In the genomic region with DNA sequence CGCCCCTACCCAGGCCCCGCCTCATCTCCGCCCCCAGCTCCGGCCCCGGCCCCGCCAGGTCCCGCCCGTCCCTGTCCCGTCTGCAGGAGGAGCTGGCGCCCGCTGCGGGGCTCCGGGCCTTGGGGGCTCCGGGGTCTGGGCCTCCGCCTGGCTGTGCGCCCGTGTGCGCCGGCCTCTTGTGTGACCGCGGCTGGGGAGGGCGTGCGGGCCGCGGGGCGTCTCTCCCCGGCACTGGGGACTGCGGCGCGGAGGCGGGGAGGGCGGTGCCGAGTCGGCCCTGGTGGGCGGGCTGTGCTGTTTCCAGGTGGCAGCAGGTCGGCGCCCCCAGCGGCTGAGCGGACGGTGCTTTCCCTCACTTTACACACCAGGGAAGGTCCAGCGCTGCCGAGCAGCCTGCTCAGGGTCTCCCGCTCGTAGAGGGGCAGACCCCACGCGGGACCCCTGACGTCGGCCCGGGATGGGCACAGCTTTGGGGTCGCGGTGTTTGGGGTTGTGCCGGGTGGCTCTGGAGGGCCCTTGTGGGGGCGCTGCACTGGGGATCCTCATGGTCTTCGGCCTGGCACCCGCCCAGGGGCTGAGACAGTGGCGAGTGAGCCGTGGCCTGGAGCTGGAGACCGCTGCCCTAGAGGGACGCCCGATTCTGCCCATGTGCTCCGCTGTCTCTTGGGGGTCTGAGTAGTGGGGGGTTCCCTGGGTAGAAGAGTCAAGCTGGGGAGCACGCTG, we compare ENCODE assay signal across 8 cellular contexts. TPM values are rescaled to one million over a fixed set of nuclear protein-coding genes. Genes with fewer than 3 reads are reported as not detected.
A peak's percentile ranks its signal among the peaks of the same experiment; 100 is the strongest.
DNase-seq lines count a peak whose midpoint lies in the region; ATAC-seq and TF ChIP-seq lines count a peak whose summit lies in the region.

No MANE protein-coding gene starts in this region.

- peak overlapping the region; percentile 82 for H3K27ac Mint-ChIP-seq in CD8-positive, alpha-beta T cell
- H3K27ac Mint-ChIP-seq in effector memory CD8-positive, alpha-beta T cell: peak overlapping the region; percentile 46 to 80
- peak overlapping the region; percentile 83 for H3K27ac Mint-ChIP-seq in mesothelial cell of epicardium

- H3K27ac ChIP-seq in CD8-positive, alpha-beta T cell (ENCODE audit: low read depth, low read length): peak overlapping the region; percentile 47

- ATAC-seq in CD8-positive, alpha-beta T cell: peak; percentile 67
- peak; percentile 67 for ATAC-seq in GM19397 (IDR thresholded peaks at IDR 0.05; ENCODE audit: unreplicated experiment)
- peak; percentile 60 for ATAC-seq in HG03521 (IDR thresholded peaks at IDR 0.05; ENCODE audit: unreplicated experiment)
- peak; percentile 70 for ATAC-seq in effector memory CD8-positive, alpha-beta T cell (replicated peaks)

- H3K4me3 Mint-ChIP-seq in CD8-positive, alpha-beta T cell: peak overlapping the region; percentile 85
- H3K4me3 Mint-ChIP-seq in effector memory CD8-positive, alpha-beta T cell: peak overlapping the region; percentile 78 to 79
- H3K4me3 Mint-ChIP-seq in mesothelial cell of epicardium: peak overlapping the region; percentile 76

- H3K4me3 ChIP-seq in CD8-positive, alpha-beta T cell (ENCODE audit: low read depth, low read length): peak overlapping the region; percentile 86

- CTCF ChIA-PET in CD8-positive, alpha-beta T cell (lab: Charles Lee): interaction anchor here (0.7 to 6.0 kb wide), 10 partner anchors 9 to 851 kb away, joined by 3 to 32 read pairs (median 4); partner anchors contain the start of genes D2HGDH and DTYMK

- no peaks in the 10 kb centered on the region for H3K9me3 ChIP-seq in CD8-positive, alpha-beta T cell (ENCODE audit: low read length)

- H3K36me3 Mint-ChIP-seq in CD8-positive, alpha-beta T cell: peaks cover 23% of the 10 kb centered on the region
- H3K36me3 Mint-ChIP-seq in effector memory CD8-positive, alpha-beta T cell (ENCODE audit: insufficient read depth): peaks cover 43% of the 10 kb centered on the region
- peaks cover 22% of the 10 kb centered on the region for H3K36me3 Mint-ChIP-seq in mesothelial cell of epicardium

- intact Hi-C loops in CD8-positive, alpha-beta T cell (cut with DNase I, micrococcal nuclease): loop anchor here (1.0 to 10.0 kb wide), 13 partner anchors 15 to 1138 kb away; partner anchors contain the start of genes D2HGDH (in 2 of the 2), RNPEPL1 (in 2 of the 2), ATG4B (in 1 of the 2) and CAPN10 (in 1 of the 2)

- H3K4me1 Mint-ChIP-seq in CD8-positive, alpha-beta T cell (ENCODE audit: low read depth): peaks cover 18% of the 10 kb centered on the region
- H3K4me1 Mint-ChIP-seq in effector memory CD8-positive, alpha-beta T cell (ENCODE audit: low read depth in 2 of 2): peaks cover 9 to 19% of the 10 kb centered on the region in 2 donors
- H3K4me1 Mint-ChIP-seq in mesothelial cell of epicardium: peaks cover 8% of the 10 kb centered on the region

- DNase-seq in CD8-positive, alpha-beta T cell: peak; percentile 75 to 94 (median 87)
- DNase-seq in NCI-H748 treated with DMSO at 0.1 percent for 48 hours (lab: John Stamatoyannopoulos, UW): peak; percentile 67
- DNase-seq in activated CD8-positive, alpha-beta memory T cell treated with anti-CD3 and anti-CD28 coated beads for 1 hour (ENCODE audit: extremely low read depth in 1 of 2, low read depth in 1 of 2): peak; percentile 79 to 84
- DNase-seq in effector memory CD8-positive, alpha-beta T cell: peak; percentile 84 to 90 (median 87)
- peak; percentile 80 to 93 for DNase-seq in mesothelial cell of epicardium (ENCODE audit: low spot score in 2 of 2, unreplicated experiment in 2 of 2)
- peak; percentile 76 to 80 for DNase-seq in stimulated activated CD8-positive, alpha-beta memory T cell treated with anti-CD3 and anti-CD28 coated beads, Interleukin-2, amount 100 ng/mL, for 1 hour (ENCODE audit: low read depth in 2 of 2)

- H3K36me3 ChIP-seq in CD8-positive, alpha-beta T cell (ENCODE audit: insufficient read depth, low read length): peaks cover 2% of the 10 kb centered on the region

- no peaks in the 10 kb centered on the region for H3K27me3 Mint-ChIP-seq in CD8-positive, alpha-beta T cell (ENCODE audit: low read depth)
- H3K27me3 Mint-ChIP-seq in effector memory CD8-positive, alpha-beta T cell: no peaks in the 10 kb centered on the region
- no peaks in the 10 kb centered on the region for H3K27me3 Mint-ChIP-seq in mesothelial cell of epicardium (ENCODE audit: low read depth)

- POLR2A ChIA-PET in CD8-positive, alpha-beta T cell (lab: Charles Lee): interaction anchor here (1.1 to 6.1 kb wide), 6 partner anchors 15 to 387 kb away, joined by 3 to 70 read pairs (median 6); partner anchors contain the start of genes D2HGDH, DTYMK, HDLBP and SEPTIN2

- peaks cover 11% of the 10 kb centered on the region for H3K4me1 ChIP-seq in CD8-positive, alpha-beta T cell (ENCODE audit: insufficient read depth, low read length)

- TF ChIP-seq CTCF in CD8-positive, alpha-beta T cell (IDR thresholded peaks at IDR 0.05): peak; percentile 79
- no peak for TF ChIP-seq CTCF in mesothelial cell of epicardium (IDR thresholded peaks at IDR 0.05; ENCODE audit: unreplicated experiment)

- H3K9me3 Mint-ChIP-seq in CD8-positive, alpha-beta T cell: no peaks in the 10 kb centered on the region
- no peaks in the 10 kb centered on the region for H3K9me3 Mint-ChIP-seq in effector memory CD8-positive, alpha-beta T cell
- H3K9me3 Mint-ChIP-seq in mesothelial cell of epicardium: peaks cover 7% of the 10 kb centered on the region

- no peaks in the 10 kb centered on the region for H3K27me3 ChIP-seq in CD8-positive, alpha-beta T cell (ENCODE audit: insufficient read depth, low read length)

RNA-seq across cellular contexts. Expression of gene ING5, which starts 0.7 kb away (rescaled TPM):
- 10 to 100 TPM; 32.5 to 34.9 TPM for total RNA-seq in CD8-positive, alpha-beta T cell
- 50.8 to 56.9 TPM (median 51.8 TPM) in 3 replicates for total RNA-seq in mesothelial cell of epicardium

RNA-seq across cellular contexts. Expression of gene DTYMK, which starts 16.0 kb away (rescaled TPM):
- total RNA-seq in CD8-positive, alpha-beta T cell: 1 to 10 TPM; 3.7 to 6.0 TPM
- 32.1 to 36.5 TPM (median 35.0 TPM) in 3 replicates for total RNA-seq in mesothelial cell of epicardium

RNA-seq across cellular contexts. Expression of gene D2HGDH, which starts 31.9 kb away (rescaled TPM):
- 10 to 100 TPM; 41.6 to 46.4 TPM for total RNA-seq in CD8-positive, alpha-beta T cell
- total RNA-seq in mesothelial cell of epicardium: 55.5 to 60.3 TPM (median 56.6 TPM) in 3 replicates

Comparison
In these comparisons a context has a peak if more than half of its experiments do, and no peak if none do; other contexts are left out.
1. Peak in every context shown above with its lines: DNase-seq, ATAC-seq, H3K4me3 ChIP-seq and H3K27ac ChIP-seq.